Comparison of ENCODE assay signal across 1 cellular context in the genomic region with DNA sequence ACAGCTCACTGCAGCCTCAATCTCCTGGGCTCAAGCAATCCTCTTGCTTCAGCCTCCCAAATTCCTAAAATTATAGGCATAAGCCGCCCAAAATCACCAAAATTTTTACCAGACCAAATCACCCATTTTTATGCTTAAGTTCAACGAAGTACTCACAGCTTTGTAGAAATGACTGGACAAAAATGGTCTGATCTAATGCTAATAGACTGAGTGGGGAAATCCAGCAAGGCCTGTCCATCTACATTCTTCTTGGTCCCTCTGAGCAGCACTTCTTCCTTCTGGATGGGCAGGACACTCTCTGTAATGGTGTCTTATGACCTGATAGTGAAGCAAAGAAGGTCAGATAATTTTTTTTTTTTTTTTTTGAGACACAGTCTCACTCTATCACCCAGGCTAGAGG.
TF ChIP-seq lines count a peak whose summit lies in the region.

No MANE protein-coding gene starts in this region.

TF ChIP-seq in K562, 482 proteins besides CTCF, POLR2A, EP300 and RAD21:
- TF ChIP-seq PTTG1 (tag; IDR thresholded peaks at IDR 0.05; ENCODE audit: low read depth) (no peak), PRDM10 (IDR thresholded peaks at IDR 0.05; ENCODE audit: partially characterized antibody) (peak; percentile 32), NCOA6 (IDR thresholded peaks at IDR 0.05) (no peak), MAFF (IDR thresholded peaks at IDR 0.05; ENCODE audit: low read length) (no peak), ZBTB49 (CRISPR knock-in tag; IDR thresholded peaks at IDR 0.05; ENCODE audit: borderline replicate concordance) (no peak), HIVEP1 (CRISPR knock-in tag; IDR thresholded peaks at IDR 0.05) (no peak), ZNF263 (CRISPR knock-in tag; IDR thresholded peaks at IDR 0.05; ENCODE audit: borderline replicate concordance) (no peak)
